21 cellular contexts compared by ENCODE assay signal in genomic region chr2:215658635-215659305, GRCh38.
DNase-seq lines count a peak whose midpoint lies in the region; ATAC-seq and TF ChIP-seq lines count a peak whose summit lies in the region.
"Had no signal": no experiment of that assay in that cellular context is flagged by ENCODE, and none has a peak within 500 bp of the region (broad histone marks: within the 10 kb centered on the region; RNA-seq: fewer than 3 reads in every experiment).

No MANE protein-coding gene starts in this region.

- H3K4me3 ChIP-seq in AG04450 (ENCODE audit: low read depth, low read length) (no peak overlapping the region), esophagus squamous epithelium (no peak overlapping the region), rectal smooth muscle tissue (ENCODE audit: low read length) (no peak overlapping the region), MG63 (no peak overlapping the region)
- H3K4me3 ChIP-seq: vagina had no signal

- H3K27me3 ChIP-seq in AG04450 (ENCODE audit: control insufficient read depth, insufficient read depth, low read length) (no peaks in the 10 kb centered on the region), esophagus squamous epithelium (no peaks in the 10 kb centered on the region), rectal smooth muscle tissue (ENCODE audit: control insufficient read depth, insufficient read depth, low read length) (no peaks in the 10 kb centered on the region), MG63 (no peaks in the 10 kb centered on the region)
- H3K27me3 ChIP-seq: vagina had no signal

- no peaks in the 10 kb centered on the region for H3K36me3 ChIP-seq in esophagus squamous epithelium
- no peaks in the 10 kb centered on the region for H3K36me3 ChIP-seq in rectal smooth muscle tissue (ENCODE audit: control insufficient read depth, insufficient read depth, low read length)
- H3K36me3 ChIP-seq in MG63 = no peaks in the 10 kb centered on the region; the same call in 1 of the 2 replicates
- H3K36me3 ChIP-seq: vagina had no signal

- no peak for TF ChIP-seq POLR2A in esophagus squamous epithelium (IDR thresholded peaks at IDR 0.05)

- no peak for DNase-seq in AG04450 (ENCODE audit: low read depth, low spot score)
- DNase-seq in NCI-H446 treated with DMSO at 0.1 percent for 48 hours (lab: John Stamatoyannopoulos, UW) = peak; percentile 38
- no peak for DNase-seq in esophagus squamous epithelium (lab: John Stamatoyannopoulos, UW)
- no peak for DNase-seq in NCI-H1436 treated with DMSO at 0.1 percent for 48 hours (lab: John Stamatoyannopoulos, UW)
- no peak for DNase-seq in MG63
- DNase-seq: activated naive CD4-positive, alpha-beta T cell treated with anti-CD3 and anti-CD28 coated beads, Interleukin-2, amount 10 ng/mL, durations not matched to agents 7 days and 5 days; activated T-cell treated with anti-CD3 and anti-CD28 coated beads, Interleukin-2, amount 50 U/mL, for 72 hours; CD4-positive, alpha-beta T cell; DMS153; effector CD4-positive, alpha-beta T cell; erythroblast; Karpas-422; naive thymus-derived CD8-positive, alpha-beta T cell; NCI-H2029 treated with DMSO at 0.1 percent for 48 hours; NCI-H345; OCI-M1; SHP77 treated with DMSO at 0.1 percent for 48 hours had no signal

- H3K4me1 ChIP-seq in esophagus squamous epithelium (peaks cover 0 to 7% (median 6%) of the 10 kb centered on the region in 3 donors), rectal smooth muscle tissue (ENCODE audit: control insufficient read depth, insufficient read depth, low read length) (peaks cover 14% of the 10 kb centered on the region)
- H3K4me1 ChIP-seq: parathyroid adenoma, vagina had no signal

- 64 to 76% methylated on average over 4 of the region's 4 CpGs for WGBS in esophagus squamous epithelium, 2 donors

- CTCF ChIA-PET in AG04450 (lab: Charles Lee) = interaction anchor here (0.9 kb wide), 1 partner anchor 261 kb away, joined by 8 read pairs; no protein-coding TSS in a partner anchor

- H3K9me3 ChIP-seq in AG04450 (ENCODE audit: control insufficient read depth, insufficient read depth, low read length) (no peaks in the 10 kb centered on the region), esophagus squamous epithelium (no peaks in the 10 kb centered on the region), MG63 (no peaks in the 10 kb centered on the region)
- H3K9me3 ChIP-seq: vagina had no signal

- peak overlapping the region; percentile 71 for H3K27ac ChIP-seq in AG04450 (ENCODE audit: low read depth, low read length)
- peak overlapping the region in 3 of 4 donors; percentile 14 to 57 (median 54) for H3K27ac ChIP-seq in esophagus squamous epithelium
- peak overlapping the region; percentile 73 for H3K27ac ChIP-seq in rectal smooth muscle tissue (ENCODE audit: low read depth, low read length)
- H3K27ac ChIP-seq: parathyroid adenoma, vagina had no signal

- ATAC-seq in HG03565 (IDR thresholded peaks at IDR 0.05; ENCODE audit: unreplicated experiment) = no peak
- ATAC-seq: activated T-cell treated with anti-CD3 and anti-CD28 coated beads, Interleukin-2, amount 50 U/mL, for 72 hours; naive thymus-derived CD8-positive, alpha-beta T cell had no signal

- intact Hi-C loops in esophagus squamous epithelium (cut with DNase I) = no loop called here

- no peak overlapping the region for H3K9ac ChIP-seq in rectal smooth muscle tissue (ENCODE audit: low read length)
- H3K9ac ChIP-seq: parathyroid adenoma had no signal

- TF ChIP-seq CTCF in AG04450 (IDR thresholded peaks at IDR 0.05; ENCODE audit: low read depth, low read length) (no peak), esophagus squamous epithelium (IDR thresholded peaks at IDR 0.05) (no peak)

- POLR2A ChIA-PET in AG04450 (lab: Yijun Ruan, JAX) = interaction anchor here (0.6 to 1.2 kb wide), 4 partner anchors 34 to 212 kb away, joined by 3 to 10 read pairs (median 4); no protein-coding TSS in a partner anchor
